ENCODE assay signal across 4 cellular contexts in the genomic region with DNA sequence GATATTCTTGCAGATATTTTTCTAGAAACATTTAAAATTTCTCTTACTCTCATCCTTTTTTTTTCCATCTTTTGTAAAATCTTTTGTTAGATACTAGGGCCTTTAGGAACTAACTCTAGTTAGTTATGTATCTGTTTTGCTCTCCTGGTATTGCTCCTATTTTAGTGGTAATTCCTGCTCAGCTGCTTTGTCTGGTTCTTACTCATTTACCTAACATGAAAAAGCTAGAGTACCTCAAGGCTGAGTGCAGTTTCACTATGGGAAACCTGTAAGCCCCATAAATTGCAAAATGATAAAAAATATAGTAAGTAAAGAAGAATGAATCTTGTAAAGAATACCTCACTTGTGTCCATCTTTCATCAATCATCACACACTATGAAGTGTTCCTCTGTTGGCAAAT.
"Had no signal": no experiment of that assay in that cellular context is flagged by ENCODE, and none has a peak within 500 bp of the region (broad histone marks: within the 10 kb centered on the region; RNA-seq: fewer than 3 reads in every experiment).

No MANE protein-coding gene starts in this region.

- ATAC-seq: GM23338 had no signal

- H2AFZ ChIP-seq: GM23338 had no signal

- H3K4me3 ChIP-seq: GM23338 had no signal

- DNase-seq: H9, HCEC 1CT, IMR-90 had no signal

- H3K4me2 ChIP-seq: GM23338 had no signal
